9 cellular contexts compared by ENCODE assay signal in the genomic region with DNA sequence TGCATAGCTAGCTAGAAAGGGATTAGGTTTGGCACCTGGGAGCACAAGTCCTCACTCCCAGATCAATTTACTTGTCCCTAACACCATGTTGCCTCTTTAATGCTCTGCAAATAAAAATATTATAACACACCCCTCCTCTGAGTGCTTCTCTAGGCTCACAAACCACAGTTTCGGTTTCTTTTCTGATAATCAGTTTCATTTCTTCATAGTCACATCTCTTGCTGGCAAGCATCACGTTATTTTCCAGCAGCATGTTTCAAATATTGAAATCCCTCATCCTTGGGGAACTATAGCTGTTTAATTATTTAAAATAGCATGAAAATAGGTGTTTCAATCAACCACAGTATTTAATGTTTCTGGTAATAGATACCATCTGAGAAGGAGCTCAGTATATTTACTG. TPM values are rescaled to one million over a fixed set of nuclear protein-coding genes. Genes with fewer than 3 reads are reported as not detected.
DNase-seq lines count a peak whose midpoint lies in the region; ATAC-seq and TF ChIP-seq lines count a peak whose summit lies in the region.
"Had no signal": no experiment of that assay in that cellular context is flagged by ENCODE, and none has a peak within 500 bp of the region (broad histone marks: within the 10 kb centered on the region; RNA-seq: fewer than 3 reads in every experiment).

No MANE protein-coding gene starts in this region.

- H3K4me1 Mint-ChIP-seq in activated T-helper 1 cell treated with anti-CD3 and anti-CD28 coated beads, Interleukin-12 subunit alpha, Interleukin-12 subunit beta, Interleukin-2, Interleukin-4 antibody, amounts not matched to agents 30 ng/mL and 10 ng/mL and 1 ng/mL, durations not matched to agents 14 hours and 24 hours and 36 hours (ENCODE audit: low read depth): peaks cover 53% of the 10 kb centered on the region
- H3K4me1 Mint-ChIP-seq in chondrocyte (ENCODE audit: low read depth): peaks cover 21% of the 10 kb centered on the region

- no peaks in the 10 kb centered on the region for H3K79me2 ChIP-seq in parathyroid adenoma

- no peaks in the 10 kb centered on the region for H3K9me3 ChIP-seq in parathyroid adenoma (ENCODE audit: control insufficient read depth, low read length)

- no peak overlapping the region for H2AFZ ChIP-seq in parathyroid adenoma

- peak overlapping the region; percentile 37 for H3K4me2 ChIP-seq in parathyroid adenoma (ENCODE audit: low read length)

- H3K27me3 Mint-ChIP-seq in activated T-helper 1 cell treated with anti-CD3 and anti-CD28 coated beads, Interleukin-12 subunit alpha, Interleukin-12 subunit beta, Interleukin-2, Interleukin-4 antibody, amounts not matched to agents 30 ng/mL and 10 ng/mL and 1 ng/mL, durations not matched to agents 14 hours and 24 hours and 36 hours (ENCODE audit: insufficient read depth): peaks cover 2% of the 10 kb centered on the region
- no peaks in the 10 kb centered on the region for H3K27me3 Mint-ChIP-seq in chondrocyte (ENCODE audit: low read depth)

- H3K4me3 ChIP-seq in parathyroid adenoma (ENCODE audit: low read depth, low read length): no peak overlapping the region
- H3K4me3 ChIP-seq: K562 had no signal

- intact Hi-C loops in activated T-helper 1 cell treated with anti-CD3 and anti-CD28 coated beads, Interleukin-12 subunit alpha, Interleukin-12 subunit beta, Interleukin-2, Interleukin-4 antibody, amounts not matched to agents 30 ng/mL and 10 ng/mL and 1 ng/mL, durations not matched to agents 14 hours and 24 hours and 36 hours (cut with micrococcal nuclease): loop anchor here (1.0 to 10.0 kb wide), 8 partner anchors 13 to 1829 kb away; a partner anchor contains a TSS

- DNase-seq in ELR (ENCODE audit: low read depth) (peak; percentile 38), chondrocyte (ENCODE audit: low spot score) (no peak), SKM-1 (lab: John Stamatoyannopoulos, UW; ENCODE audit: unreplicated experiment) (no peak), foreskin melanocyte (no peak)
- no peak for DNase-seq in activated T-helper 1 cell treated with anti-CD3 and anti-CD28 coated beads, Interleukin-12 subunit alpha, Interleukin-12 subunit beta, Interleukin-2, Interleukin-4 antibody, amounts not matched to agents 30 ng/mL and 10 ng/mL and 1 ng/mL, durations not matched to agents 14 hours and 24 hours and 36 hours (ENCODE audit: low spot score)

- H3K9me3 Mint-ChIP-seq in activated T-helper 1 cell treated with anti-CD3 and anti-CD28 coated beads, Interleukin-12 subunit alpha, Interleukin-12 subunit beta, Interleukin-2, Interleukin-4 antibody, amounts not matched to agents 30 ng/mL and 10 ng/mL and 1 ng/mL, durations not matched to agents 14 hours and 24 hours and 36 hours: peaks cover 4% of the 10 kb centered on the region
- H3K9me3 Mint-ChIP-seq in chondrocyte (ENCODE audit: low read depth): no peaks in the 10 kb centered on the region

- peak overlapping the region; percentile 94 for H3K27ac Mint-ChIP-seq in activated T-helper 1 cell treated with anti-CD3 and anti-CD28 coated beads, Interleukin-12 subunit alpha, Interleukin-12 subunit beta, Interleukin-2, Interleukin-4 antibody, amounts not matched to agents 30 ng/mL and 10 ng/mL and 1 ng/mL, durations not matched to agents 14 hours and 24 hours and 36 hours
- no peak overlapping the region for H3K27ac Mint-ChIP-seq in chondrocyte (ENCODE audit: unreplicated experiment)

- no peaks in the 10 kb centered on the region for H3K27me3 ChIP-seq in parathyroid adenoma (ENCODE audit: control insufficient read depth, insufficient read depth, low read length)

- peak overlapping the region; percentile 73 for H3K4me3 Mint-ChIP-seq in activated T-helper 1 cell treated with anti-CD3 and anti-CD28 coated beads, Interleukin-12 subunit alpha, Interleukin-12 subunit beta, Interleukin-2, Interleukin-4 antibody, amounts not matched to agents 30 ng/mL and 10 ng/mL and 1 ng/mL, durations not matched to agents 14 hours and 24 hours and 36 hours
- H3K4me3 Mint-ChIP-seq in chondrocyte (ENCODE audit: unreplicated experiment): no peak overlapping the region

- no peaks in the 10 kb centered on the region for H3K4me1 ChIP-seq in parathyroid adenoma

- peaks cover 5% of the 10 kb centered on the region for H3K36me3 Mint-ChIP-seq in activated T-helper 1 cell treated with anti-CD3 and anti-CD28 coated beads, Interleukin-12 subunit alpha, Interleukin-12 subunit beta, Interleukin-2, Interleukin-4 antibody, amounts not matched to agents 30 ng/mL and 10 ng/mL and 1 ng/mL, durations not matched to agents 14 hours and 24 hours and 36 hours (ENCODE audit: low read depth)
- H3K36me3 Mint-ChIP-seq in chondrocyte (ENCODE audit: low read depth): no peaks in the 10 kb centered on the region

- ATAC-seq in GM19438 (IDR thresholded peaks at IDR 0.05; ENCODE audit: low read depth, unreplicated experiment): peak; percentile 67
- ATAC-seq in HG03439 (IDR thresholded peaks at IDR 0.05; ENCODE audit: unreplicated experiment): peak; percentile 69
- ATAC-seq: K562 had no signal

- TF ChIP-seq CTCF in parathyroid adenoma (IDR thresholded peaks at IDR 0.05): no peak
- no peak for TF ChIP-seq CTCF in chondrocyte (IDR thresholded peaks at IDR 0.05)

- H3K27ac ChIP-seq in parathyroid adenoma: peak overlapping the region; percentile 47

- H3K36me3 ChIP-seq in parathyroid adenoma (ENCODE audit: control insufficient read depth, insufficient read depth, low read length): no peaks in the 10 kb centered on the region

- no peak overlapping the region for H3K9ac ChIP-seq in parathyroid adenoma

RNA-seq across cellular contexts. Expression of a gene that starts 13.9 kb away (rescaled TPM):
- total RNA-seq in activated T-helper 1 cell treated with anti-CD3 and anti-CD28 coated beads, Interleukin-12 subunit alpha, Interleukin-12 subunit beta, Interleukin-2, Interleukin-4 antibody, amounts not matched to agents 30 ng/mL and 10 ng/mL and 1 ng/mL, durations not matched to agents 14 hours and 24 hours and 36 hours: 98.6 and 112 TPM in 2 replicates
- 27.3 to 39.8 TPM (median 31.5 TPM) in 3 replicates for total RNA-seq in chondrocyte
